ENCODE assay signal across 8 cellular contexts in genomic region chrX:23668335-23668734, GRCh38. TPM values are rescaled to one million over a fixed set of nuclear protein-coding genes. Genes with fewer than 3 reads are reported as not detected.
DNase-seq lines count a peak whose midpoint lies in the region; TF ChIP-seq lines count a peak whose summit lies in the region.

No MANE protein-coding gene starts in this region.

- peaks cover 3% of the 10 kb centered on the region; the same call in 1 of the 2 replicates for H3K36me3 ChIP-seq in ES-I3 (ENCODE audit: insufficient read depth, low read length)
- H3K36me3 ChIP-seq in WERI-Rb-1: peaks cover 4% of the 10 kb centered on the region
- peaks cover 24% of the 10 kb centered on the region for H3K36me3 ChIP-seq in iPS-20b (ENCODE audit: insufficient read depth, low read depth, low read length)
- H3K36me3 ChIP-seq in transverse colon: no peaks in the 10 kb centered on the region

- TF ChIP-seq CTCF in HFF-Myc (IDR thresholded peaks at IDR 0.05; ENCODE audit: low read depth, low read length, missing control alignments) (no peak), WERI-Rb-1 (IDR thresholded peaks at IDR 0.05; ENCODE audit: low read depth, low read length) (no peak), transverse colon (IDR thresholded peaks at IDR 0.05) (no peak)

- H3K9ac ChIP-seq in ES-I3 (ENCODE audit: low read depth, low read length) (peak overlapping the region; percentile 94), iPS-20b (ENCODE audit: low read depth, low read length) (peak overlapping the region; percentile 89; the same call in 1 of the 2 replicates)

- H3K27me3 ChIP-seq in WERI-Rb-1 (ENCODE audit: insufficient read depth, low read depth, severe bottlenecking): peaks cover 11% of the 10 kb centered on the region
- no peaks in the 10 kb centered on the region for H3K27me3 ChIP-seq in iPS-20b (ENCODE audit: insufficient read depth, low read length)
- H3K27me3 ChIP-seq in transverse colon: no peaks in the 10 kb centered on the region

- H3K4me1 ChIP-seq in ES-I3 (ENCODE audit: insufficient read depth, low read length) (peaks cover 14% of the 10 kb centered on the region), iPS-20b (ENCODE audit: insufficient read depth, low read length) (peaks cover 6% of the 10 kb centered on the region; the same call in 1 of the 2 replicates), transverse colon (peaks cover 0 to 14% (median 0%) of the 10 kb centered on the region in 4 donors)

- H3K27ac ChIP-seq in WERI-Rb-1 (no peak overlapping the region), iPS-20b (ENCODE audit: low read length) (no peak overlapping the region), transverse colon (peak overlapping the region; percentile 72 to 90 (median 82))

- DNase-seq in HFF-Myc (ENCODE audit: extremely low read depth, low read depth) (no peak), WERI-Rb-1 (no peak), transverse colon (no peak), NCI-H526 treated with DMSO at 0.1 percent for 48 hours (lab: John Stamatoyannopoulos, UW) (no peak), MV-4-11 (lab: John Stamatoyannopoulos, UW) (no peak), NCI-H1694 (lab: John Stamatoyannopoulos, UW) (no peak)

- no peak for TF ChIP-seq EP300 in transverse colon (IDR thresholded peaks at IDR 0.05; ENCODE audit: low read depth)

- TF ChIP-seq POLR2A in transverse colon (IDR thresholded peaks at IDR 0.05): no peak

- H3K9me3 ChIP-seq in ES-I3 (ENCODE audit: control insufficient read depth, insufficient read depth, low read length): no peaks in the 10 kb centered on the region
- H3K9me3 ChIP-seq in WERI-Rb-1 (ENCODE audit: severe bottlenecking): no peaks in the 10 kb centered on the region
- no peaks in the 10 kb centered on the region for H3K9me3 ChIP-seq in iPS-20b (ENCODE audit: insufficient read depth, low read depth, low read length)
- H3K9me3 ChIP-seq in transverse colon: no peaks in the 10 kb centered on the region

- in situ Hi-C loops in transverse colon (cut with MboI; ENCODE audit: low pct_ligation_motif_present in 1 of 4, low pct_unique_long_range_greater_than_20kb in 1 of 4, low sequenced_read_pairs in 3 of 4): no loop called here

- intact Hi-C loops in transverse colon (cut with DNase I; ENCODE audit: low total_unique reads): no loop called here

- 20 to 23% methylated on average over 2 to 3 of the region's 3 CpGs for WGBS in transverse colon (ENCODE audit: low coverage in 1 of 2), 2 donors

- H3K4me3 ChIP-seq in HFF-Myc (replicated peaks; ENCODE audit: low read depth, low read length) (peak overlapping the region; percentile 67), WERI-Rb-1 (ENCODE audit: low read depth, low read length) (peak overlapping the region; percentile 70), iPS-20b (ENCODE audit: low read length) (peak overlapping the region; percentile 74), transverse colon (peak overlapping the region in 3 of 4 donors; percentile 45 to 60 (median 51))

RNA-seq across cellular contexts. Expression of gene PRDX4, which starts 1.0 kb away (rescaled TPM):
- 10 to 100 TPM; 24.3 to 46.2 (median 34.9) TPM for total RNA-seq in transverse colon

Comparison
In these comparisons a context has a peak if more than half of its experiments do, and no peak if none do; other contexts are left out.
1. H3K27ac ChIP-seq: peak in transverse colon (4 of 4); none in WERI-Rb-1 (single experiment) and iPS-20b (single experiment).
2. Peak in every context shown above with its lines, with median percentiles within 50 percentile points of each other: H3K4me3 ChIP-seq.